In the genomic region with DNA sequence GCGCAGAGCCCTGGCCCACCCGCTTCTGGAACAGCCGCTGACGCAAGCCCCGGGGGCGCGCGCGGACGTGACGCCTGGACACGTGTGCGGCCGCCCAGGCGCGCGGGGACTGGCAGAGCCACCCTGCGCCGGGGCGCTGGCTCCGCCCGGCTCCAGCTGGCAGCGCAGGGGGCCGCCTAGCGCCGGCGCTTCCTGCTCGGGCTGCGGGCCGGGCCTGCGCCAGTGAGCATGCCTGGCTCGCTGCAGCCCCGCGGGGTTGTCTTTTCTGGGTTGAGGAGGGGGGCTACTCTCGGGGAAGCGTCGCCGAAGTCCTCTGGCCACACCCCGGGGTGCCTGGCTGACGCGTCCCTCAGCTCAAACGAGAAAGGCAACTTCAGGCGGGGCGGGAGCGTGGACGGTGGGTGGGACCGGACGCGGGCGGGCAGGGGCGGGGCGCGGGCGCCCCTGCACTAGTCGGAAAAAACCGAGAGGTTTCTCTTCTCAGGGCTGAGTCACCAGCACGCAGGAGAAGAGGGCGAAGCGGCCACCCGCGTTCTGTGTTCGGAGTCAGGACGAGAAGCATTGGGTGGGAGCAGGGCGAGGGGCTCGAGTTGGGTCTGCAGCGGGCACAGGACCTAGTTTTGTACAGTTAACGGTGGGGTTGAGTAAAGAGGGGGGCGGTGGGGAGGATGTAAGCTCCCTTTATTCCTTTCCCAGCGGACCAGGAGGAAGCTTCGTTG, we compare ENCODE assay signal across 1 cellular context.
TF ChIP-seq lines count a peak whose summit lies in the region.

A gene with protein sequence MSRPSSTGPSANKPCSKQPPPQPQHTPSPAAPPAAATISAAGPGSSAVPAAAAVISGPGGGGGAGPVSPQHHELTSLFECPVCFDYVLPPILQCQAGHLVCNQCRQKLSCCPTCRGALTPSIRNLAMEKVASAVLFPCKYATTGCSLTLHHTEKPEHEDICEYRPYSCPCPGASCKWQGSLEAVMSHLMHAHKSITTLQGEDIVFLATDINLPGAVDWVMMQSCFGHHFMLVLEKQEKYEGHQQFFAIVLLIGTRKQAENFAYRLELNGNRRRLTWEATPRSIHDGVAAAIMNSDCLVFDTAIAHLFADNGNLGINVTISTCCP (minus strand): TSS at position 48 of the 719 bp plus-strand sequence. CDS start 320 bp downstream, outside the sequence.

TF ChIP-seq in HepG2, 621 proteins besides CTCF, POLR2A, EP300 and RAD21 (continued from another document and continues in another):
- TF ChIP-seq, protein P1, sequence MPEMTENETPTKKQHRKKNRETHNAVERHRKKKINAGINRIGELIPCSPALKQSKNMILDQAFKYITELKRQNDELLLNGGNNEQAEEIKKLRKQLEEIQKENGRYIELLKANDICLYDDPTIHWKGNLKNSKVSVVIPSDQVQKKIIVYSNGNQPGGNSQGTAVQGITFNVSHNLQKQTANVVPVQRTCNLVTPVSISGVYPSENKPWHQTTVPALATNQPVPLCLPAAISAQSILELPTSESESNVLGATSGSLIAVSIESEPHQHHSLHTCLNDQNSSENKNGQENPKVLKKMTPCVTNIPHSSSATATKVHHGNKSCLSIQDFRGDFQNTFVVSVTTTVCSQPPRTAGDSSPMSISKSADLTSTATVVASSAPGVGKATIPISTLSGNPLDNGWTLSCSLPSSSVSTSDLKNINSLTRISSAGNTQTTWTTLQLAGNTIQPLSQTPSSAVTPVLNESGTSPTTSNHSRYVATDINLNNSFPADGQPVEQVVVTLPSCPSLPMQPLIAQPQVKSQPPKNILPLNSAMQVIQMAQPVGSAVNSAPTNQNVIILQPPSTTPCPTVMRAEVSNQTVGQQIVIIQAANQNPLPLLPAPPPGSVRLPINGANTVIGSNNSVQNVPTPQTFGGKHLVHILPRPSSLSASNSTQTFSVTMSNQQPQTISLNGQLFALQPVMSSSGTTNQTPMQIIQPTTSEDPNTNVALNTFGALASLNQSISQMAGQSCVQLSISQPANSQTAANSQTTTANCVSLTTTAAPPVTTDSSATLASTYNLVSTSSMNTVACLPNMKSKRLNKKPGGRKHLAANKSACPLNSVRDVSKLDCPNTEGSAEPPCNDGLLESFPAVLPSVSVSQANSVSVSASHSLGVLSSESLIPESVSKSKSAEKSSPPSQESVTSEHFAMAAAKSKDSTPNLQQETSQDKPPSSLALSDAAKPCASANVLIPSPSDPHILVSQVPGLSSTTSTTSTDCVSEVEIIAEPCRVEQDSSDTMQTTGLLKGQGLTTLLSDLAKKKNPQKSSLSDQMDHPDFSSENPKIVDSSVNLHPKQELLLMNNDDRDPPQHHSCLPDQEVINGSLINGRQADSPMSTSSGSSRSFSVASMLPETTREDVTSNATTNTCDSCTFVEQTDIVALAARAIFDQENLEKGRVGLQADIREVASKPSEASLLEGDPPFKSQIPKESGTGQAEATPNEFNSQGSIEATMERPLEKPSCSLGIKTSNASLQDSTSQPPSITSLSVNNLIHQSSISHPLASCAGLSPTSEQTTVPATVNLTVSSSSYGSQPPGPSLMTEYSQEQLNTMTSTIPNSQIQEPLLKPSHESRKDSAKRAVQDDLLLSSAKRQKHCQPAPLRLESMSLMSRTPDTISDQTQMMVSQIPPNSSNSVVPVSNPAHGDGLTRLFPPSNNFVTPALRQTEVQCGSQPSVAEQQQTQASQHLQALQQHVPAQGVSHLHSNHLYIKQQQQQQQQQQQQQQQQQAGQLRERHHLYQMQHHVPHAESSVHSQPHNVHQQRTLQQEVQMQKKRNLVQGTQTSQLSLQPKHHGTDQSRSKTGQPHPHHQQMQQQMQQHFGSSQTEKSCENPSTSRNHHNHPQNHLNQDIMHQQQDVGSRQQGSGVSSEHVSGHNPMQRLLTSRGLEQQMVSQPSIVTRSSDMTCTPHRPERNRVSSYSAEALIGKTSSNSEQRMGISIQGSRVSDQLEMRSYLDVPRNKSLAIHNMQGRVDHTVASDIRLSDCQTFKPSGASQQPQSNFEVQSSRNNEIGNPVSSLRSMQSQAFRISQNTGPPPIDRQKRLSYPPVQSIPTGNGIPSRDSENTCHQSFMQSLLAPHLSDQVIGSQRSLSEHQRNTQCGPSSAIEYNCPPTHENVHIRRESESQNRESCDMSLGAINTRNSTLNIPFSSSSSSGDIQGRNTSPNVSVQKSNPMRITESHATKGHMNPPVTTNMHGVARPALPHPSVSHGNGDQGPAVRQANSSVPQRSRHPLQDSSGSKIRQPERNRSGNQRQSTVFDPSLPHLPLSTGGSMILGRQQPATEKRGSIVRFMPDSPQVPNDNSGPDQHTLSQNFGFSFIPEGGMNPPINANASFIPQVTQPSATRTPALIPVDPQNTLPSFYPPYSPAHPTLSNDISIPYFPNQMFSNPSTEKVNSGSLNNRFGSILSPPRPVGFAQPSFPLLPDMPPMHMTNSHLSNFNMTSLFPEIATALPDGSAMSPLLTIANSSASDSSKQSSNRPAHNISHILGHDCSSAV (CRISPR knock-in tag; IDR thresholded peaks at IDR 0.05; ENCODE audit: borderline replicate concordance) = no peak
- TF ChIP-seq, protein P2, sequence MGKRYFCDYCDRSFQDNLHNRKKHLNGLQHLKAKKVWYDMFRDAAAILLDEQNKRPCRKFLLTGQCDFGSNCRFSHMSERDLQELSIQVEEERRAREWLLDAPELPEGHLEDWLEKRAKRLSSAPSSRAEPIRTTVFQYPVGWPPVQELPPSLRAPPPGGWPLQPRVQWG (CRISPR knock-in tag; IDR thresholded peaks at IDR 0.05; ENCODE audit: borderline replicate concordance, low read depth) = no peak
- TF ChIP-seq SAFB2 (CRISPR knock-in tag; IDR thresholded peaks at IDR 0.05; ENCODE audit: borderline replicate concordance, low read depth) (no peak), YY1 (IDR thresholded peaks at IDR 0.05; ENCODE audit: insufficient read depth, insufficient replicate concordance, low read depth, low read length) (peak; percentile 77), ATF7 (IDR thresholded peaks at IDR 0.05) (no peak), ATF7 (CRISPR knock-in tag; IDR thresholded peaks at IDR 0.05) (peak; percentile 69; the same call in 1 of the 2 replicates), NPAS2 (CRISPR knock-in tag; IDR thresholded peaks at IDR 0.05; ENCODE audit: borderline replicate concordance) (no peak), ZNF317 (CRISPR knock-in tag; IDR thresholded peaks at IDR 0.05) (peak; percentile 45; the same call in 1 of the 2 replicates), SIN3A (IDR thresholded peaks at IDR 0.05; ENCODE audit: borderline replicate concordance, low read depth, low read length) (peak; percentile 61; the same call in 1 of the 2 replicates), ZNF232 (CRISPR knock-in tag; IDR thresholded peaks at IDR 0.05; ENCODE audit: borderline replicate concordance) (peak; percentile 63; the same call in 1 of the 2 replicates), TRIM24 (CRISPR knock-in tag; IDR thresholded peaks at IDR 0.05) (no peak), SALL1 (CRISPR knock-in tag; IDR thresholded peaks at IDR 0.05) (peak; percentile 47), ZNF432 (CRISPR knock-in tag; IDR thresholded peaks at IDR 0.05; ENCODE audit: borderline replicate concordance) (no peak), SP1 (IDR thresholded peaks at IDR 0.05) (no peak), SP1 (CRISPR knock-in tag; IDR thresholded peaks at IDR 0.05) (peak; percentile 44; the same call in 1 of the 2 replicates), ZBTB38 (CRISPR knock-in tag; IDR thresholded peaks at IDR 0.05) (peak; percentile 8; the same call in 1 of the 2 replicates), HNRNPH1 (optimal IDR thresholded peaks at IDR 0.05; ENCODE audit: low read depth, low read length) (no peak), MYC (CRISPR knock-in tag; IDR thresholded peaks at IDR 0.05; ENCODE audit: borderline replicate concordance) (peak; percentile 72), NFKBIZ (CRISPR knock-in tag; IDR thresholded peaks at IDR 0.05) (0 out of 2 replicates have a peak, but pooled peaks have one; percentile 8), ZNF563 (CRISPR knock-in tag; IDR thresholded peaks at IDR 0.05) (peak; percentile 48; the same call in 1 of the 2 replicates), ZNF34 (CRISPR knock-in tag; IDR thresholded peaks at IDR 0.05; ENCODE audit: borderline replicate concordance) (no peak), SOX6 (IDR thresholded peaks at IDR 0.05) (no peak), SOX6 (CRISPR knock-in tag; IDR thresholded peaks at IDR 0.05) (peak; percentile 81), MATR3 (CRISPR knock-in tag; IDR thresholded peaks at IDR 0.05) (no peak), TAF1 (CRISPR knock-in tag; IDR thresholded peaks at IDR 0.05) (peak; percentile 69; the same call in 1 of the 2 replicates), CBX1 (IDR thresholded peaks at IDR 0.05; ENCODE audit: low read depth) (peak; percentile 69), ZNF543 (CRISPR knock-in tag; IDR thresholded peaks at IDR 0.05) (no peak)
- TF ChIP-seq, protein P3, sequence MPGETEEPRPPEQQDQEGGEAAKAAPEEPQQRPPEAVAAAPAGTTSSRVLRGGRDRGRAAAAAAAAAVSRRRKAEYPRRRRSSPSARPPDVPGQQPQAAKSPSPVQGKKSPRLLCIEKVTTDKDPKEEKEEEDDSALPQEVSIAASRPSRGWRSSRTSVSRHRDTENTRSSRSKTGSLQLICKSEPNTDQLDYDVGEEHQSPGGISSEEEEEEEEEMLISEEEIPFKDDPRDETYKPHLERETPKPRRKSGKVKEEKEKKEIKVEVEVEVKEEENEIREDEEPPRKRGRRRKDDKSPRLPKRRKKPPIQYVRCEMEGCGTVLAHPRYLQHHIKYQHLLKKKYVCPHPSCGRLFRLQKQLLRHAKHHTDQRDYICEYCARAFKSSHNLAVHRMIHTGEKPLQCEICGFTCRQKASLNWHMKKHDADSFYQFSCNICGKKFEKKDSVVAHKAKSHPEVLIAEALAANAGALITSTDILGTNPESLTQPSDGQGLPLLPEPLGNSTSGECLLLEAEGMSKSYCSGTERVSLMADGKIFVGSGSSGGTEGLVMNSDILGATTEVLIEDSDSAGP (CRISPR knock-in tag; IDR thresholded peaks at IDR 0.05; ENCODE audit: borderline replicate concordance) = peak; percentile 85; the same call in 1 of the 2 replicates
- TF ChIP-seq, protein P4, sequence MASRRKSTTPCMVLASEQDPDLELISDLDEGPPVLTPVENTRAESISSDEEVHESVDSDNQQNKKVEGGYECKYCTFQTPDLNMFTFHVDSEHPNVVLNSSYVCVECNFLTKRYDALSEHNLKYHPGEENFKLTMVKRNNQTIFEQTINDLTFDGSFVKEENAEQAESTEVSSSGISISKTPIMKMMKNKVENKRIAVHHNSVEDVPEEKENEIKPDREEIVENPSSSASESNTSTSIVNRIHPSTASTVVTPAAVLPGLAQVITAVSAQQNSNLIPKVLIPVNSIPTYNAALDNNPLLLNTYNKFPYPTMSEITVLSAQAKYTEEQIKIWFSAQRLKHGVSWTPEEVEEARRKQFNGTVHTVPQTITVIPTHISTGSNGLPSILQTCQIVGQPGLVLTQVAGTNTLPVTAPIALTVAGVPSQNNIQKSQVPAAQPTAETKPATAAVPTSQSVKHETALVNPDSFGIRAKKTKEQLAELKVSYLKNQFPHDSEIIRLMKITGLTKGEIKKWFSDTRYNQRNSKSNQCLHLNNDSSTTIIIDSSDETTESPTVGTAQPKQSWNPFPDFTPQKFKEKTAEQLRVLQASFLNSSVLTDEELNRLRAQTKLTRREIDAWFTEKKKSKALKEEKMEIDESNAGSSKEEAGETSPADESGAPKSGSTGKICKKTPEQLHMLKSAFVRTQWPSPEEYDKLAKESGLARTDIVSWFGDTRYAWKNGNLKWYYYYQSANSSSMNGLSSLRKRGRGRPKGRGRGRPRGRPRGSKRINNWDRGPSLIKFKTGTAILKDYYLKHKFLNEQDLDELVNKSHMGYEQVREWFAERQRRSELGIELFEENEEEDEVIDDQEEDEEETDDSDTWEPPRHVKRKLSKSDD (CRISPR knock-in tag; IDR thresholded peaks at IDR 0.05; ENCODE audit: low read depth) = no peak
- TF ChIP-seq, protein P5, sequence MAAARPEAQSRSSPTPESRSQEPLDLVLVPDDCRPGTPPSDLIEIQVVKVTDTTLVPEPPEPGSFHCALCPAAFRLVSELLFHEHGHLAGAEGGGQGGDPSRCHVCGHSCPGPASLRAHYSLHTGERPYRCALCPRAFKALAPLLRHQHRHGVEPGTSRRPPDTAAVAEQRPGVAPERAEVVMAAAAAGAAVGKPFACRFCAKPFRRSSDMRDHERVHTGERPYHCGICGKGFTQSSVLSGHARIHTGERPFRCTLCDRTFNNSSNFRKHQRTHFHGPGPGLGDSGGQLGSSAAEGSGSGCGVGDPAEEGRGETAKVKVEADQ (CRISPR knock-in tag; IDR thresholded peaks at IDR 0.05; ENCODE audit: borderline replicate concordance) = peak; percentile 58; the same call in 1 of the 2 replicates
- TF ChIP-seq, protein P6, sequence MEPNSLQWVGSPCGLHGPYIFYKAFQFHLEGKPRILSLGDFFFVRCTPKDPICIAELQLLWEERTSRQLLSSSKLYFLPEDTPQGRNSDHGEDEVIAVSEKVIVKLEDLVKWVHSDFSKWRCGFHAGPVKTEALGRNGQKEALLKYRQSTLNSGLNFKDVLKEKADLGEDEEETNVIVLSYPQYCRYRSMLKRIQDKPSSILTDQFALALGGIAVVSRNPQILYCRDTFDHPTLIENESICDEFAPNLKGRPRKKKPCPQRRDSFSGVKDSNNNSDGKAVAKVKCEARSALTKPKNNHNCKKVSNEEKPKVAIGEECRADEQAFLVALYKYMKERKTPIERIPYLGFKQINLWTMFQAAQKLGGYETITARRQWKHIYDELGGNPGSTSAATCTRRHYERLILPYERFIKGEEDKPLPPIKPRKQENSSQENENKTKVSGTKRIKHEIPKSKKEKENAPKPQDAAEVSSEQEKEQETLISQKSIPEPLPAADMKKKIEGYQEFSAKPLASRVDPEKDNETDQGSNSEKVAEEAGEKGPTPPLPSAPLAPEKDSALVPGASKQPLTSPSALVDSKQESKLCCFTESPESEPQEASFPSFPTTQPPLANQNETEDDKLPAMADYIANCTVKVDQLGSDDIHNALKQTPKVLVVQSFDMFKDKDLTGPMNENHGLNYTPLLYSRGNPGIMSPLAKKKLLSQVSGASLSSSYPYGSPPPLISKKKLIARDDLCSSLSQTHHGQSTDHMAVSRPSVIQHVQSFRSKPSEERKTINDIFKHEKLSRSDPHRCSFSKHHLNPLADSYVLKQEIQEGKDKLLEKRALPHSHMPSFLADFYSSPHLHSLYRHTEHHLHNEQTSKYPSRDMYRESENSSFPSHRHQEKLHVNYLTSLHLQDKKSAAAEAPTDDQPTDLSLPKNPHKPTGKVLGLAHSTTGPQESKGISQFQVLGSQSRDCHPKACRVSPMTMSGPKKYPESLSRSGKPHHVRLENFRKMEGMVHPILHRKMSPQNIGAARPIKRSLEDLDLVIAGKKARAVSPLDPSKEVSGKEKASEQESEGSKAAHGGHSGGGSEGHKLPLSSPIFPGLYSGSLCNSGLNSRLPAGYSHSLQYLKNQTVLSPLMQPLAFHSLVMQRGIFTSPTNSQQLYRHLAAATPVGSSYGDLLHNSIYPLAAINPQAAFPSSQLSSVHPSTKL (CRISPR knock-in tag; IDR thresholded peaks at IDR 0.05) = peak; percentile 44
- TF ChIP-seq, protein P7, sequence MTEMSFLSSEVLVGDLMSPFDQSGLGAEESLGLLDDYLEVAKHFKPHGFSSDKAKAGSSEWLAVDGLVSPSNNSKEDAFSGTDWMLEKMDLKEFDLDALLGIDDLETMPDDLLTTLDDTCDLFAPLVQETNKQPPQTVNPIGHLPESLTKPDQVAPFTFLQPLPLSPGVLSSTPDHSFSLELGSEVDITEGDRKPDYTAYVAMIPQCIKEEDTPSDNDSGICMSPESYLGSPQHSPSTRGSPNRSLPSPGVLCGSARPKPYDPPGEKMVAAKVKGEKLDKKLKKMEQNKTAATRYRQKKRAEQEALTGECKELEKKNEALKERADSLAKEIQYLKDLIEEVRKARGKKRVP (CRISPR knock-in tag; IDR thresholded peaks at IDR 0.05) = peak in 1 of 2 experiments; percentile 87; a peak in 2 of 4 replicates
- TF ChIP-seq, protein P8, sequence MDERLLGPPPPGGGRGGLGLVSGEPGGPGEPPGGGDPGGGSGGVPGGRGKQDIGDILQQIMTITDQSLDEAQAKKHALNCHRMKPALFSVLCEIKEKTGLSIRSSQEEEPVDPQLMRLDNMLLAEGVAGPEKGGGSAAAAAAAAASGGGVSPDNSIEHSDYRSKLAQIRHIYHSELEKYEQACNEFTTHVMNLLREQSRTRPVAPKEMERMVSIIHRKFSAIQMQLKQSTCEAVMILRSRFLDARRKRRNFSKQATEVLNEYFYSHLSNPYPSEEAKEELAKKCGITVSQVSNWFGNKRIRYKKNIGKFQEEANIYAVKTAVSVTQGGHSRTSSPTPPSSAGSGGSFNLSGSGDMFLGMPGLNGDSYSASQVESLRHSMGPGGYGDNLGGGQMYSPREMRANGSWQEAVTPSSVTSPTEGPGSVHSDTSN (CRISPR knock-in tag; IDR thresholded peaks at IDR 0.05) = no peak
